2 cellular contexts compared by ENCODE assay signal in genomic region chr18:62460851-62461300, GRCh38.
TF ChIP-seq lines count a peak whose summit lies in the region.

No MANE protein-coding gene starts in this region.

TF ChIP-seq in K562, 482 proteins besides CTCF, POLR2A, EP300 and RAD21 (continues in another document):
- TF ChIP-seq SFPQ (IDR thresholded peaks at IDR 0.05; ENCODE audit: low read depth, low read length) (no peak), POLR3A (IDR thresholded peaks at IDR 0.05; ENCODE audit: borderline replicate concordance, extremely low read depth, insufficient read depth, insufficient read length) (no peak), THRB (CRISPR knock-in tag; conservative IDR thresholded peaks at IDR 0.05) (no peak), ZBTB40 (IDR thresholded peaks at IDR 0.05) (no peak), ZBTB40 (CRISPR knock-in tag; IDR thresholded peaks at IDR 0.05) (no peak), ZNF696 (CRISPR knock-in tag; conservative IDR thresholded peaks at IDR 0.05) (no peak), SNIP1 (IDR thresholded peaks at IDR 0.05; ENCODE audit: low read depth) (no peak), NCOA6 (IDR thresholded peaks at IDR 0.05) (no peak), JUND (IDR thresholded peaks at IDR 0.05; ENCODE audit: borderline replicate concordance, low read depth, low read length) (no peak), JUND (tag; IDR thresholded peaks at IDR 0.05; ENCODE audit: borderline replicate concordance, low read depth, low read length) (no peak), TAF1 (IDR thresholded peaks at IDR 0.05; ENCODE audit: control insufficient read depth, extremely low read depth, insufficient read depth, low read length, severe bottlenecking) (no peak)

TF ChIP-seq in HepG2, 621 proteins besides CTCF, POLR2A, EP300 and RAD21 (continued from another document and continues in another):
- TF ChIP-seq PAF1 (CRISPR knock-in tag; IDR thresholded peaks at IDR 0.05) (no peak), ZNF362 (CRISPR knock-in tag; IDR thresholded peaks at IDR 0.05; ENCODE audit: borderline replicate concordance) (peak; percentile 81; the same call in 1 of the 2 replicates), AFF4 (CRISPR knock-in tag; IDR thresholded peaks at IDR 0.05) (no peak), KIAA2018 (CRISPR knock-in tag; IDR thresholded peaks at IDR 0.05; ENCODE audit: borderline replicate concordance) (no peak), HIVEP1 (CRISPR knock-in tag; IDR thresholded peaks at IDR 0.05) (peak; percentile 71; the same call in 1 of the 2 replicates), KLF9 (CRISPR knock-in tag; IDR thresholded peaks at IDR 0.05; ENCODE audit: low read depth) (no peak), RXRA (CRISPR knock-in tag; IDR thresholded peaks at IDR 0.05) (peak; percentile 79; the same call in 1 of the 2 replicates), MEF2D (CRISPR knock-in tag; IDR thresholded peaks at IDR 0.05) (0 out of 2 replicates have a peak, but pooled peaks have one; percentile 39), ZNF205 (CRISPR knock-in tag; IDR thresholded peaks at IDR 0.05) (peak; percentile 67; the same call in 1 of the 2 replicates), ZNF616 (CRISPR knock-in tag; IDR thresholded peaks at IDR 0.05; ENCODE audit: low read depth) (no peak), ZBED4 (CRISPR knock-in tag; IDR thresholded peaks at IDR 0.05; ENCODE audit: borderline replicate concordance) (peak; percentile 52; the same call in 1 of the 2 replicates), ZNF160 (CRISPR knock-in tag; IDR thresholded peaks at IDR 0.05) (no peak), ISL2 (CRISPR knock-in tag; IDR thresholded peaks at IDR 0.05) (peak; percentile 96), ZNF652 (CRISPR knock-in tag; IDR thresholded peaks at IDR 0.05; ENCODE audit: borderline replicate concordance, low read depth) (no peak), ZNF382 (CRISPR knock-in tag; IDR thresholded peaks at IDR 0.05; ENCODE audit: borderline replicate concordance) (no peak), NCOA1 (CRISPR knock-in tag; IDR thresholded peaks at IDR 0.05) (peak; percentile 43; the same call in 1 of the 2 replicates), ZNF234 (CRISPR knock-in tag; conservative IDR thresholded peaks at IDR 0.05) (no peak), SNAPC2 (CRISPR knock-in tag; IDR thresholded peaks at IDR 0.05) (no peak), SP5 (CRISPR knock-in tag; IDR thresholded peaks at IDR 0.05; ENCODE audit: borderline replicate concordance, low read depth) (peak; percentile 59; the same call in 1 of the 2 replicates), ZNF501 (CRISPR knock-in tag; IDR thresholded peaks at IDR 0.05) (no peak), ZNF780A (CRISPR knock-in tag; IDR thresholded peaks at IDR 0.05) (no peak), FOXK1 (CRISPR knock-in tag; IDR thresholded peaks at IDR 0.05; ENCODE audit: borderline replicate concordance, low read depth) (peak; percentile 72; the same call in 1 of the 2 replicates), PCBP2 (optimal IDR thresholded peaks at IDR 0.05; ENCODE audit: low read depth, low read length, poor library complexity, severe bottlenecking) (no peak), ZNF740 (CRISPR knock-in tag; IDR thresholded peaks at IDR 0.05) (no peak), CEBPB (IDR thresholded peaks at IDR 0.05; ENCODE audit: borderline replicate concordance, low read depth, low read length) (peak; percentile 99), ZNF430 (CRISPR knock-in tag; IDR thresholded peaks at IDR 0.05) (no peak), ZNF776 (CRISPR knock-in tag; IDR thresholded peaks at IDR 0.05) (no peak), REXO4 (CRISPR knock-in tag; IDR thresholded peaks at IDR 0.05; ENCODE audit: borderline replicate concordance) (no peak), ZNF878 (CRISPR knock-in tag; IDR thresholded peaks at IDR 0.05) (peak; percentile 28; the same call in 1 of the 2 replicates), SNAI1 (CRISPR knock-in tag; IDR thresholded peaks at IDR 0.05; ENCODE audit: borderline replicate concordance) (no peak), ZNF510 (CRISPR knock-in tag; IDR thresholded peaks at IDR 0.05; ENCODE audit: low read depth) (no peak), GPN1 (CRISPR knock-in tag; IDR thresholded peaks at IDR 0.05; ENCODE audit: borderline replicate concordance) (no peak), ZNF589 (CRISPR knock-in tag; conservative IDR thresholded peaks at IDR 0.05) (no peak), BRCA1 (CRISPR knock-in tag; IDR thresholded peaks at IDR 0.05) (no peak), SRSF1 (optimal IDR thresholded peaks at IDR 0.05; ENCODE audit: low read depth, low read length) (no peak), ZNF367 (CRISPR knock-in tag; IDR thresholded peaks at IDR 0.05; ENCODE audit: borderline replicate concordance) (no peak), ZNF75D (CRISPR knock-in tag; IDR thresholded peaks at IDR 0.05; ENCODE audit: borderline replicate concordance) (no peak), ZNF326 (CRISPR knock-in tag; IDR thresholded peaks at IDR 0.05; ENCODE audit: borderline replicate concordance) (no peak), BRD4 (CRISPR knock-in tag; IDR thresholded peaks at IDR 0.05) (peak; percentile 53; the same call in 1 of the 2 replicates), FOSL1 (CRISPR knock-in tag; IDR thresholded peaks at IDR 0.05; ENCODE audit: borderline replicate concordance) (peak; percentile 64; the same call in 1 of the 2 replicates), ZNF772 (CRISPR knock-in tag; IDR thresholded peaks at IDR 0.05) (peak; percentile 50; the same call in 1 of the 2 replicates), STAT5B (CRISPR knock-in tag; IDR thresholded peaks at IDR 0.05) (no peak), HDAC6 (IDR thresholded peaks at IDR 0.05; ENCODE audit: low read depth, low read length) (no peak), ZNF605 (CRISPR knock-in tag; IDR thresholded peaks at IDR 0.05) (no peak)
